13 cellular contexts compared by ENCODE assay signal in the genomic region with DNA sequence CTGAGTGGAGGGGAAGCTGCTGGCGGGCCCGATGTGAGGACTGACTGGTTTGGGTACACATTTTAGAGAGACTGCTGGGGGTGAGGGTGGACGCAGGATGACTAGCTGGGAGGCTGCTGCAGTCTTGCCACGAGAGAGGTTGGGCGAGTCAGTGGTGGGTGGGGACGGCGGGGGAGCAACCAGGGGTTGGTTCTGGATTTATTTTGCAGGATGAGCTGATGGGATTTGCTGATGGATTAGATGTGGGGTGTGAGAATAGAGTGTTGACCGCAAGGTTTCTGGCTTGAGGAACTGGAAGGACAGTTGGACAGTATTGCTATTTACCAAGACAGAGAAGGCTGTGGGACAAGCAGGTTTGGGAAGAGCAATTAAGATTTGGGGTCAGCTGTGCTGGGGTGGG. TPM values are rescaled to one million over a fixed set of nuclear protein-coding genes. Genes with fewer than 3 reads are reported as not detected.
DNase-seq lines count a peak whose midpoint lies in the region; ATAC-seq and TF ChIP-seq lines count a peak whose summit lies in the region.
"Had no signal": no experiment of that assay in that cellular context is flagged by ENCODE, and none has a peak within 500 bp of the region (broad histone marks: within the 10 kb centered on the region; RNA-seq: fewer than 3 reads in every experiment).

No MANE protein-coding gene starts in this region.

- no peak overlapping the region for H2AK5ac ChIP-seq in H9 (ENCODE audit: insufficient read length, low read length)

- peak overlapping the region; percentile 82 to 95 (median 94) for H3K27ac Mint-ChIP-seq in H9
- H3K27ac Mint-ChIP-seq: B cell had no signal

- H2BK12ac ChIP-seq in H9 (ENCODE audit: insufficient read length, low read depth, low read length): no peak overlapping the region

- ATAC-seq in GM19023 (IDR thresholded peaks at IDR 0.05; ENCODE audit: unreplicated experiment) (no peak), GM18868 (IDR thresholded peaks at IDR 0.05; ENCODE audit: unreplicated experiment) (no peak), GM21529 (IDR thresholded peaks at IDR 0.05; ENCODE audit: unreplicated experiment) (no peak), GM18861 (IDR thresholded peaks at IDR 0.05; ENCODE audit: unreplicated experiment) (no peak)

- H3K27me3 ChIP-seq in H9 (ENCODE audit: insufficient read depth, low read length) (no peaks in the 10 kb centered on the region), adipocyte (replicated peaks; ENCODE audit: control insufficient read depth, insufficient read depth, low read length) (no peaks in the 10 kb centered on the region), skeletal muscle satellite cell (ENCODE audit: control insufficient read depth, insufficient read depth, low read length) (no peaks in the 10 kb centered on the region)

- H2BK120ac ChIP-seq in H9 (ENCODE audit: low read depth, low read length, poor library complexity, severe bottlenecking): no peak overlapping the region

- H4K91ac ChIP-seq in H9 (ENCODE audit: insufficient read length, low read depth, low read length): no peak overlapping the region

- no peak overlapping the region for H4K8ac ChIP-seq in H9 (replicated peaks; ENCODE audit: insufficient read length, low read depth, low read length)

- H3K27ac ChIP-seq in H9 (ENCODE audit: insufficient read length, low read depth, low read length): no peak overlapping the region
- H3K27ac ChIP-seq: prostate gland had no signal

- peaks cover 13% of the 10 kb centered on the region for H3K36me3 ChIP-seq in adipocyte (ENCODE audit: control insufficient read depth, insufficient read depth, low read length, severe bottlenecking)
- peaks cover 10% of the 10 kb centered on the region for H3K36me3 ChIP-seq in skeletal muscle satellite cell (ENCODE audit: insufficient read depth, low read length)
- H3K36me3 ChIP-seq: prostate gland had no signal

- H4K20me1 ChIP-seq in H9 (ENCODE audit: control insufficient read depth, insufficient read depth, insufficient read length): no peaks in the 10 kb centered on the region

- H3K4ac ChIP-seq in H9 (ENCODE audit: low read depth, low read length): no peak overlapping the region

- H2BK5ac ChIP-seq in H9 (ENCODE audit: insufficient read length, low read length): no peak overlapping the region

- H3K79me2 ChIP-seq in H9 (ENCODE audit: insufficient read depth, low read length): peaks cover 12% of the 10 kb centered on the region; the same call in 1 of the 2 replicates

- no peak overlapping the region for H3K4me2 ChIP-seq in H9 (ENCODE audit: insufficient read depth, insufficient read length, low read length)
- H3K4me2 ChIP-seq in skeletal muscle satellite cell (ENCODE audit: low read length): peak overlapping the region; percentile 61

- no peaks in the 10 kb centered on the region for H3K27me3 Mint-ChIP-seq in H9 (ENCODE audit: low read depth)
- H3K27me3 Mint-ChIP-seq: B cell had no signal

- H2BK15ac ChIP-seq in H9 (ENCODE audit: low read depth, low read length): no peak overlapping the region

- H3K9me3 ChIP-seq in H9 (ENCODE audit: control insufficient read depth, low read depth, low read length) (no peaks in the 10 kb centered on the region), adipocyte (ENCODE audit: control insufficient read depth, low read length) (no peaks in the 10 kb centered on the region), skeletal muscle satellite cell (replicated peaks; ENCODE audit: low read length) (no peaks in the 10 kb centered on the region)
- H3K9me3 ChIP-seq: prostate gland had no signal

- H3T11ph ChIP-seq in H9 (ENCODE audit: low read length): no peak overlapping the region

- no peaks in the 10 kb centered on the region for H3K23me2 ChIP-seq in H9 (ENCODE audit: insufficient read length, low read depth, low read length, poor library complexity, severe bottlenecking)

- WGBS in H9 (ENCODE audit: extremely low coverage, insufficient read length, low lambda C conversion rate): no CpG with 5 or more reads among the region's 8 CpGs

- H3K4me1 Mint-ChIP-seq in H9: peaks cover 63 to 67% of the 10 kb centered on the region in 2 experiments

- no peak overlapping the region for H3K14ac ChIP-seq in H9 (ENCODE audit: insufficient read depth, low read length)

- H3K23ac ChIP-seq in H9 (ENCODE audit: insufficient read length, low read depth, low read length): no peak overlapping the region

- no peak overlapping the region for H3K9ac ChIP-seq in H9 (ENCODE audit: extremely low read depth, insufficient read length, low read length)
- peak overlapping the region; percentile 27 for H3K9ac ChIP-seq in adipocyte (ENCODE audit: low read length)
- H3K9ac ChIP-seq in skeletal muscle satellite cell (ENCODE audit: low read depth, low read length): peak overlapping the region; percentile 51

- no peak overlapping the region for H3K4me3 ChIP-seq in adipocyte (ENCODE audit: low read length)
- no peak overlapping the region for H3K4me3 ChIP-seq in foreskin fibroblast (ENCODE audit: low read depth in 1 of 2, low read length in 2 of 2)
- H3K4me3 ChIP-seq in skeletal muscle satellite cell (ENCODE audit: low read length): no peak overlapping the region
- H3K4me3 ChIP-seq: prostate gland had no signal

- H3K36me3 Mint-ChIP-seq in H9 (ENCODE audit: insufficient read depth in 1 of 3, low read depth in 3 of 3): peaks cover 0 to 11% (median 0%) of the 10 kb centered on the region in 3 experiments; a peak in 3 of 7 replicates

- H3K9me3 Mint-ChIP-seq in H9: no peaks in the 10 kb centered on the region

- H3K18ac ChIP-seq in H9 (ENCODE audit: insufficient read length, low read depth, low read length): no peak overlapping the region

- no peak for TF ChIP-seq CTCF in H9 (conservative IDR thresholded peaks at IDR 0.05)
- no peak for TF ChIP-seq CTCF in foreskin fibroblast (IDR thresholded peaks at IDR 0.05; ENCODE audit: low read depth, low read length)

- peaks cover 8% of the 10 kb centered on the region for H3K4me1 ChIP-seq in H9 (ENCODE audit: insufficient read depth, low read length)
- peaks cover 92% of the 10 kb centered on the region for H3K4me1 ChIP-seq in adipocyte (ENCODE audit: control insufficient read depth, insufficient read depth, low read length)
- peaks cover 92% of the 10 kb centered on the region for H3K4me1 ChIP-seq in skeletal muscle satellite cell (ENCODE audit: control insufficient read depth, insufficient read depth, low read length)

- peaks cover 10% of the 10 kb centered on the region for H3K79me1 ChIP-seq in H9 (ENCODE audit: insufficient read depth, low read depth, low read length, poor library complexity, severe bottlenecking)

- DNase-seq in H9 (no peak), adipocyte (ENCODE audit: low read depth) (no peak), foreskin fibroblast (peak; percentile 47 to 75)
- DNase-seq: activated effector memory CD4-positive, alpha-beta T cell treated with Interleukin-2 at 50 U/mL for 16 hours; NCI-H1417 treated with DMSO at 0.1 percent for 48 hours; NCI-H69 had no signal

- H4K5ac ChIP-seq in H9 (ENCODE audit: insufficient read length, low read depth, low read length): no peak overlapping the region

- H3K4me3 Mint-ChIP-seq in H9: peak overlapping the region in 1 of 2 experiments; percentile 22; a peak in 2 of 5 replicates
- H3K4me3 Mint-ChIP-seq: B cell had no signal

- H2BK20ac ChIP-seq in H9 (ENCODE audit: low read depth, low read length, poor library complexity, severe bottlenecking): no peak overlapping the region

- H3K56ac ChIP-seq in H9 (ENCODE audit: insufficient read length, low read depth, low read length): no peak overlapping the region

- H2AFZ ChIP-seq in H9 (ENCODE audit: low read length): no peak overlapping the region

RNA-seq across cellular contexts. Expression of gene NDST1, which starts 5.8 kb away (rescaled TPM):
- total RNA-seq in H9 (2021): 59.2 and 65.5 TPM in 2 replicates
- total RNA-seq in skeletal muscle satellite cell (2012; rRNA removed): 51.2 and 52.4 TPM in 2 replicates

RNA-seq across cellular contexts. Expression of gene RPS14, which starts 52.6 kb away (rescaled TPM):
- total RNA-seq in H9 (2021): 2,533 and 2,603 TPM in 2 replicates
- total RNA-seq in skeletal muscle satellite cell (2012; rRNA removed): 3,190 and 4,225 TPM in 2 replicates

Comparison
In these comparisons a context has a peak if more than half of its experiments do, and no peak if none do; other contexts are left out.
1. DNase-seq: peak in foreskin fibroblast (2 of 2); none in H9 (single experiment) and adipocyte (single experiment).